In genomic region chr5:180786398-180787005, GRCh38 we compare ENCODE assay signal across 9 cellular contexts. TPM values are rescaled to one million over a fixed set of nuclear protein-coding genes. Genes with fewer than 3 reads are reported as not detected.
A peak's percentile ranks its signal among the peaks of the same experiment; 100 is the strongest.
DNase-seq lines count a peak whose midpoint lies in the region; ATAC-seq and TF ChIP-seq lines count a peak whose summit lies in the region.
"Had no signal": no experiment of that assay in that cellular context is flagged by ENCODE, and none has a peak within 500 bp of the region (broad histone marks: within the 10 kb centered on the region; RNA-seq: fewer than 3 reads in every experiment).

No MANE protein-coding gene starts in this region.

- H3K4me3 ChIP-seq in choroid plexus epithelial cell (ENCODE audit: low read depth, low read length) (no peak overlapping the region), thoracic aorta (peak overlapping the region; percentile 46)

- peaks cover 29% of the 10 kb centered on the region for H3K36me3 Mint-ChIP-seq in T-helper 2 cell treated with Interferon-gamma antibody and Interleukin-4, amounts not matched to agents 5 μg/mL and 100 μg/mL, for 36 hours (ENCODE audit: low read depth)
- H3K36me3 Mint-ChIP-seq in mesothelial cell of epicardium = peaks cover 12% of the 10 kb centered on the region

- no peaks in the 10 kb centered on the region for H3K27me3 Mint-ChIP-seq in T-helper 2 cell treated with Interferon-gamma antibody and Interleukin-4, amounts not matched to agents 5 μg/mL and 100 μg/mL, for 36 hours (ENCODE audit: low read depth)
- H3K27me3 Mint-ChIP-seq in mesothelial cell of epicardium (ENCODE audit: low read depth) = no peaks in the 10 kb centered on the region

- no peak for ATAC-seq in thoracic aorta (ENCODE audit: insufficient number of reproducible peaks, low FRiP score, low read depth)
- no peak for ATAC-seq in GM21360 (IDR thresholded peaks at IDR 0.05; ENCODE audit: unreplicated experiment)
- ATAC-seq in GM18519 (IDR thresholded peaks at IDR 0.05; ENCODE audit: low FRiP score, unreplicated experiment) = no peak

- H3K9me3 Mint-ChIP-seq in T-helper 2 cell treated with Interferon-gamma antibody and Interleukin-4, amounts not matched to agents 5 μg/mL and 100 μg/mL, for 36 hours = no peaks in the 10 kb centered on the region
- peaks cover 4% of the 10 kb centered on the region for H3K9me3 Mint-ChIP-seq in mesothelial cell of epicardium

- peak overlapping the region; percentile 16 for H3K27ac Mint-ChIP-seq in T-helper 2 cell treated with Interferon-gamma antibody and Interleukin-4, amounts not matched to agents 5 μg/mL and 100 μg/mL, for 36 hours
- peak overlapping the region; percentile 99 for H3K27ac Mint-ChIP-seq in mesothelial cell of epicardium

- peaks cover 5% of the 10 kb centered on the region for H3K4me1 Mint-ChIP-seq in T-helper 2 cell treated with Interferon-gamma antibody and Interleukin-4, amounts not matched to agents 5 μg/mL and 100 μg/mL, for 36 hours (ENCODE audit: low read depth)
- H3K4me1 Mint-ChIP-seq in mesothelial cell of epicardium = peaks cover 39% of the 10 kb centered on the region

- H3K27me3 ChIP-seq in thoracic aorta (replicated peaks; ENCODE audit: insufficient read depth) = no peaks in the 10 kb centered on the region

- peaks cover 26 to 37% of the 10 kb centered on the region in 2 donors for H3K4me1 ChIP-seq in thoracic aorta (ENCODE audit: control insufficient read depth in 1 of 2, low read depth in 2 of 2)

- no peaks in the 10 kb centered on the region for H3K9me3 ChIP-seq in thoracic aorta

- H3K27ac ChIP-seq in thoracic aorta = peak overlapping the region; percentile 80 to 89

- no peak overlapping the region for H3K4me3 Mint-ChIP-seq in T-helper 2 cell treated with Interferon-gamma antibody and Interleukin-4, amounts not matched to agents 5 μg/mL and 100 μg/mL, for 36 hours
- no peak overlapping the region for H3K4me3 Mint-ChIP-seq in mesothelial cell of epicardium

- peaks cover 29% of the 10 kb centered on the region for H3K36me3 ChIP-seq in thoracic aorta

- no peak for TF ChIP-seq CTCF in choroid plexus epithelial cell (conservative IDR thresholded peaks at IDR 0.05; ENCODE audit: low read depth, low read length)
- no peak for TF ChIP-seq CTCF in mesothelial cell of epicardium (IDR thresholded peaks at IDR 0.05; ENCODE audit: unreplicated experiment)
- TF ChIP-seq CTCF in thoracic aorta (IDR thresholded peaks at IDR 0.05) = no peak

- no peak for DNase-seq in T-helper 2 cell treated with Interferon-gamma antibody and Interleukin-4, amounts not matched to agents 5 μg/mL and 100 μg/mL, for 36 hours (ENCODE audit: low spot score)
- no peak for DNase-seq in T-helper 2 cell
- DNase-seq in choroid plexus epithelial cell (ENCODE audit: low read depth) = peak; percentile 60
- no peak for DNase-seq in mesothelial cell of epicardium (ENCODE audit: low spot score in 2 of 2, unreplicated experiment in 2 of 2)
- DNase-seq in thoracic aorta (ENCODE audit: low spot score) = no peak
- DNase-seq in AML-193 (lab: John Stamatoyannopoulos, UW) = no peak
- DNase-seq: activated gamma-delta T cell had no signal

RNA-seq across cellular contexts. Expression of gene MGAT1, which starts 16.1 kb away (rescaled TPM):
- total RNA-seq in mesothelial cell of epicardium = 91.4 to 93.8 TPM (median 92.3 TPM) in 3 replicates
- 100 to 1,000 TPM; 226 to 244 TPM for total RNA-seq in thoracic aorta

RNA-seq across cellular contexts. Expression of gene OR2Y1, which starts 46.6 kb away (rescaled TPM):
- total RNA-seq in mesothelial cell of epicardium (not detected in 3 replicates), thoracic aorta (not detected)
